8 cellular contexts compared by ENCODE assay signal in the genomic region with DNA sequence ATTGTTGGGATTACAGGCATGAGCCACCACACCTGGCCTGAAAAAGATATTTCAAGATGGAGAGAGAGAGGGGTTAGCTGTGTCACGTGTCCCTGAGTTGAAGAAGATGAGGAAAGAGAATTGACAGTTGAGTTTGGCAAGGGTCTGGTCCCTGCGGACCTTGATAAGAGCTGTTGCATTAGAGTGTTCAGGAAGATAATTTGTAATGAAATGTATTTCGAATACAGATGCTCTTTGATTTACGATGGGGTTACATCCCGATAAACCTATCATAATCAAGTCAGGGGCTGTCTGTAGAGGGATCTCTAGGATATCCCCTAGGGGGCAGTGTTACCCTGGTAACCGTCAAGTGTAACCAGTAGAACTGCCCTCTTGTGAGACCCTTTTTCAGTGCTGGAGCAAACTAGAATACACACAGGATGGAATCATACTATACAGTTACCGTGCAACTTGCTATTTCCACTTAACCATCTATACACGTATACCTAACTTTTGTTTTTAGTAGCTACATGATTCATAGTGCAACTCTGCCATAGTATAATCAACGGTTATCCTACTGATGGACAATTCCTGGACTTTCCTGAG. TPM values are rescaled to one million over a fixed set of nuclear protein-coding genes. Genes with fewer than 3 reads are reported as not detected.
A peak's percentile ranks its signal among the peaks of the same experiment; 100 is the strongest.
DNase-seq lines count a peak whose midpoint lies in the region; ATAC-seq and TF ChIP-seq lines count a peak whose summit lies in the region.

No MANE protein-coding gene starts in this region.

- POLR2A ChIA-PET in activated CD8-positive, alpha-beta T cell treated with anti-CD3 and anti-CD28 coated beads, Interleukin-2, amount 10 ng/mL, durations not matched to agents 7 days and 5 days (lab: Charles Lee), result interaction anchor here (1.3 to 3.6 kb wide), 2 partner anchors 21 to 28 kb away, joined by 6 to 15 read pairs; no protein-coding TSS in a partner anchor

- no peaks in the 10 kb centered on the region for H3K27me3 Mint-ChIP-seq in activated CD8-positive, alpha-beta T cell treated with anti-CD3 and anti-CD28 coated beads, Interleukin-2, amount 10 ng/mL, durations not matched to agents 7 days and 5 days (ENCODE audit: low read depth)
- no peaks in the 10 kb centered on the region for H3K27me3 Mint-ChIP-seq in neural crest cell (ENCODE audit: low read depth)

- peaks cover 8 to 42% (median 25%) of the 10 kb centered on the region in 3 donors for H3K4me1 ChIP-seq in esophagus squamous epithelium

- H3K4me3 ChIP-seq in esophagus squamous epithelium, result peak overlapping the region in 1 of 4 donors; percentile 85

- peaks cover 15% of the 10 kb centered on the region for H3K36me3 Mint-ChIP-seq in activated CD8-positive, alpha-beta T cell treated with anti-CD3 and anti-CD28 coated beads, Interleukin-2, amount 10 ng/mL, durations not matched to agents 7 days and 5 days (ENCODE audit: low read depth)
- H3K36me3 Mint-ChIP-seq in neural crest cell (ENCODE audit: low read depth), result peaks cover 2% of the 10 kb centered on the region

- peak overlapping the region; percentile 7 for H3K27ac Mint-ChIP-seq in activated CD8-positive, alpha-beta T cell treated with anti-CD3 and anti-CD28 coated beads, Interleukin-2, amount 10 ng/mL, durations not matched to agents 7 days and 5 days
- no peak overlapping the region for H3K27ac Mint-ChIP-seq in neural crest cell (ENCODE audit: unreplicated experiment)

- H3K4me1 Mint-ChIP-seq in activated CD8-positive, alpha-beta T cell treated with anti-CD3 and anti-CD28 coated beads, Interleukin-2, amount 10 ng/mL, durations not matched to agents 7 days and 5 days (ENCODE audit: low read depth), result peaks cover 39% of the 10 kb centered on the region
- peaks cover 28% of the 10 kb centered on the region for H3K4me1 Mint-ChIP-seq in neural crest cell

- H3K36me3 ChIP-seq in esophagus squamous epithelium, result peaks cover 0 to 11% (median 0%) of the 10 kb centered on the region in 3 donors

- no peaks in the 10 kb centered on the region for H3K9me3 ChIP-seq in esophagus squamous epithelium

- CTCF ChIA-PET in activated CD8-positive, alpha-beta T cell treated with anti-CD3 and anti-CD28 coated beads, Interleukin-2, amount 10 ng/mL, durations not matched to agents 7 days and 5 days (lab: Charles Lee), result interaction anchor here (0.6 to 7.4 kb wide), 17 partner anchors 9 to 238 kb away, joined by 3 to 187 read pairs (median 5); a partner anchor contains a TSS

- no peak for TF ChIP-seq POLR2A in esophagus squamous epithelium (IDR thresholded peaks at IDR 0.05)

- peak; percentile 51 to 77 for DNase-seq in NCI-H526 (lab: John Stamatoyannopoulos, UW)
- no peak for DNase-seq in NCI-H526 treated with DMSO at 0.1 percent for 48 hours (lab: John Stamatoyannopoulos, UW)
- peak; percentile 91 for DNase-seq in NCI-H82 (lab: John Stamatoyannopoulos, UW)
- peak; percentile 84 for DNase-seq in activated CD8-positive, alpha-beta T cell treated with anti-CD3 and anti-CD28 coated beads, Interleukin-2, amount 10 ng/mL, durations not matched to agents 7 days and 5 days
- no peak for DNase-seq in esophagus squamous epithelium (lab: John Stamatoyannopoulos, UW)
- DNase-seq in neural crest cell (ENCODE audit: low read depth, low spot score), result peak; percentile 52

- TF ChIP-seq CTCF in esophagus squamous epithelium (IDR thresholded peaks at IDR 0.05), result peak; percentile 37 to 66 (median 56)
- TF ChIP-seq CTCF in neural crest cell (conservative IDR thresholded peaks at IDR 0.05), result peak; percentile 72

- 14 to 17% methylated on average over 9 of the region's 9 CpGs for WGBS in esophagus squamous epithelium, 2 donors

- H3K4me3 Mint-ChIP-seq in activated CD8-positive, alpha-beta T cell treated with anti-CD3 and anti-CD28 coated beads, Interleukin-2, amount 10 ng/mL, durations not matched to agents 7 days and 5 days, result peak overlapping the region; percentile 65
- peak overlapping the region; percentile 90 for H3K4me3 Mint-ChIP-seq in neural crest cell

- no peak overlapping the region for H3K27ac ChIP-seq in esophagus squamous epithelium

- H3K27me3 ChIP-seq in esophagus squamous epithelium, result no peaks in the 10 kb centered on the region

- intact Hi-C loops in esophagus squamous epithelium (cut with DNase I), result no loop called here

- no peaks in the 10 kb centered on the region for H3K9me3 Mint-ChIP-seq in activated CD8-positive, alpha-beta T cell treated with anti-CD3 and anti-CD28 coated beads, Interleukin-2, amount 10 ng/mL, durations not matched to agents 7 days and 5 days (ENCODE audit: insufficient read depth)
- no peaks in the 10 kb centered on the region for H3K9me3 Mint-ChIP-seq in neural crest cell

- ATAC-seq in HG03159 (IDR thresholded peaks at IDR 0.05; ENCODE audit: unreplicated experiment) (peak; percentile 45), HG03354 (IDR thresholded peaks at IDR 0.05; ENCODE audit: poor library complexity, severe bottlenecking, unreplicated experiment) (no peak)
- peak; percentile 55 for ATAC-seq in activated CD8-positive, alpha-beta T cell treated with anti-CD3 and anti-CD28 coated beads, Interleukin-2, amount 10 ng/mL, durations not matched to agents 7 days and 5 days

RNA-seq across cellular contexts. Expression of a gene that starts 1.5 kb away (rescaled TPM):
- 10 to 100 TPM; 47.9 to 52.8 TPM for total RNA-seq in activated CD8-positive, alpha-beta T cell treated with anti-CD3 and anti-CD28 coated beads, Interleukin-2, amount 10 ng/mL, durations not matched to agents 7 days and 5 days
- total RNA-seq in esophagus squamous epithelium (10 to 100 TPM; 21.7 to 31.6 (median 28.6) TPM), neural crest cell (69.8 and 70.0 TPM in 2 replicates)

RNA-seq across cellular contexts. Expression of a gene that starts 16.9 kb away (rescaled TPM):
- 1 to 10 TPM; 9.8 to 9.9 TPM for total RNA-seq in activated CD8-positive, alpha-beta T cell treated with anti-CD3 and anti-CD28 coated beads, Interleukin-2, amount 10 ng/mL, durations not matched to agents 7 days and 5 days
- total RNA-seq in esophagus squamous epithelium, result 10 to 100 TPM; 12.2 to 61.9 (median 33.0) TPM
- 1.2 and 2.5 TPM in 2 replicates for total RNA-seq in neural crest cell

RNA-seq across cellular contexts. Expression of a gene that starts 21.8 kb away (rescaled TPM):
- total RNA-seq in activated CD8-positive, alpha-beta T cell treated with anti-CD3 and anti-CD28 coated beads, Interleukin-2, amount 10 ng/mL, durations not matched to agents 7 days and 5 days, result not detected
- total RNA-seq in esophagus squamous epithelium (100 to 1,000 TPM in 1 of 4 donors, 10 to 100 TPM in 3; 20.4 to 437 (median 45.0) TPM), neural crest cell (1.6 and 1.8 TPM in 2 replicates)

RNA-seq across cellular contexts. Expression of a gene that starts 31.6 kb away (rescaled TPM):
- total RNA-seq in activated CD8-positive, alpha-beta T cell treated with anti-CD3 and anti-CD28 coated beads, Interleukin-2, amount 10 ng/mL, durations not matched to agents 7 days and 5 days, result 10 to 100 TPM; 28.9 to 31.6 TPM
- total RNA-seq in esophagus squamous epithelium (10 to 100 TPM; 41.4 to 47.1 (median 43.1) TPM), neural crest cell (46.0 and 49.4 TPM in 2 replicates)

RNA-seq across cellular contexts. Expression of a gene that starts 36.8 kb away (rescaled TPM):
- total RNA-seq in activated CD8-positive, alpha-beta T cell treated with anti-CD3 and anti-CD28 coated beads, Interleukin-2, amount 10 ng/mL, durations not matched to agents 7 days and 5 days, result 1 to 10 TPM; 3.7 to 4.8 TPM
- total RNA-seq in esophagus squamous epithelium (1 to 10 TPM; 3.5 to 9.2 (median 6.5) TPM), neural crest cell (22.2 and 26.9 TPM in 2 replicates)

Comparison
In these comparisons a context has a peak if more than half of its experiments do, and no peak if none do; other contexts are left out.
1. DNase-seq: peak in NCI-H526 (2 of 2), NCI-H82 (single experiment), activated CD8-positive, alpha-beta T cell treated with anti-CD3 and anti-CD28 coated beads, Interleukin-2, amount 10 ng/mL, durations not matched to agents 7 days and 5 days (single experiment) and neural crest cell (single experiment); none in NCI-H526 treated with DMSO at 0.1 percent for 48 hours (single experiment) and esophagus squamous epithelium (single experiment).